ENCODE assay signal across 10 cellular contexts in the genomic region with DNA sequence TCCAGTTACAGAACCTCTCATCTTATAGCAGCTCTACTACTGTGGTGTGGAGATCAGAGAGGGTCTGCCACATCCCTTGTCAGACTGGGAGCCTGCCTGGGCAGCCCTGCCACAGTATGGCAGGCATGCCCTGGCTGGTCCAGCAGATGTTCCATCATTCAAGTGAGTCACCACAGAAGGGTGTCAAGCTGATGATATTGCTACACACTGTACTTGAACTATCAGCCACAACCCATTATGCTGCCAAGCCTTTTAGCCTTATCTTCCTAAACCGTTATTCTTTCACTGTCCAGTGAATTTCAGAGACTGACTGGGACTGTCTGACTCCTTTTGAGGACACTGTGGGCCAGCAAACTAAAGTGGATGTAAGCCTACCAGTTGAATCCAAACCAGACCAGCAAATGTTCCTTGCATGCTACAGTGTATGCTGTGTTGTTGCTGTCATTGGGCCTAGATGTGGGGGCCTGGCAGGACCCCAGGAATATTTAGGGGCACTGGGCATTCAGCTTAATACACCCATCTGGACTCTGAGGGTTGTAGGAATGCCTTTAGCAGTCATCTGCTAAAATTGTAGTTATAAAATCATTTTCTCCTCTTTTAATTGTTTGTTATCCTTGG.
DNase-seq lines count a peak whose midpoint lies in the region; ATAC-seq, FAIRE-seq and TF ChIP-seq lines count a peak whose summit lies in the region.
"Had no signal": no experiment of that assay in that cellular context is flagged by ENCODE, and none has a peak within 500 bp of the region (broad histone marks: within the 10 kb centered on the region; RNA-seq: fewer than 3 reads in every experiment).

No MANE protein-coding gene starts in this region.

- ATAC-seq in HG02970 (IDR thresholded peaks at IDR 0.05; ENCODE audit: low FRiP score, unreplicated experiment): no peak

- no peak for DNase-seq in GM18507 (ENCODE audit: extremely low spot score, insufficient read length, low read depth)
- DNase-seq in NCI-H1694 (lab: John Stamatoyannopoulos, UW): peak; percentile 85
- DNase-seq in cardiac fibroblast (ENCODE audit: low read depth in 2 of 2): peak; percentile 80 to 87
- peak; percentile 67 for DNase-seq in non-pigmented ciliary epithelial cell (ENCODE audit: low read depth)
- DNase-seq in NCI-H2227 treated with DMSO at 0.1 percent for 48 hours (lab: John Stamatoyannopoulos, UW): no peak
- DNase-seq in SKM-1 (lab: John Stamatoyannopoulos, UW; ENCODE audit: unreplicated experiment): no peak
- DNase-seq in globus pallidus (ENCODE audit: low spot score): no peak
- DNase-seq: central memory CD4-positive, alpha-beta T cell; T-helper 2 cell had no signal

- peak; percentile 38 for FAIRE-seq in GM18507 (lab: Jason Lieb, UNC)

- no peak overlapping the region for H3K4me3 ChIP-seq in cardiac fibroblast (replicated peaks in 1 of 2; ENCODE audit: low read depth in 2 of 2, low read length in 2 of 2)

- no peak for TF ChIP-seq CTCF in cardiac fibroblast (IDR thresholded peaks at IDR 0.05; ENCODE audit: low read depth, low read length)

Comparison
In these comparisons a context has a peak if more than half of its experiments do, and no peak if none do; other contexts are left out.
1. DNase-seq: peak in NCI-H1694 (single experiment), cardiac fibroblast (2 of 2) and non-pigmented ciliary epithelial cell (single experiment); none in GM18507 (single experiment), NCI-H2227 treated with DMSO at 0.1 percent for 48 hours (single experiment), SKM-1 (single experiment) and globus pallidus (single experiment).